In the genomic region with DNA sequence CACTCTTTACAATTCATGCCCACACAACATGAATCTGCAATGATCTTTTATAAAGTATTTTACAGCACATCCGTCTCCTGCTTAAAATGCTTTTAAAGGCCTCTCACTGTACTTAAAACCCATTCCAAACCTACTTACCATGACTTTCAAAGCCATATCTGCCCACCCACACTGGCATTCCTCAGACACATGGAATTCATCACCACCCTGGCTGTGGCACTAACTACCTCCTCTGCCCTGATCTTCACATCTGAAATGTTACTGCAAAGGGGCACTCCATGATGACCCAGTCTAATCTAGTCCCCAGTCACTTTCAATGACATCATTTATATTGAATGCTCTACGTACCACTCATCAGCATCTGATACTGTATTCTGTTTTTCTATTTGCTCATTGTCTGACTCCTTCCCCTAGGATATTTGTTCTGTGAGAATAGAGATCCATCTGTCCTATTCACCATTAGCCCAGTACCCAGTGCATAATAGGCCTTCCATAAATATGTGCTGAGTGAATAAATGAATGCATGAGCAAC, we compare ENCODE assay signal across 1 cellular context.
TF ChIP-seq lines count a peak whose summit lies in the region.

No MANE protein-coding gene starts in this region.

TF ChIP-seq in HEK293, 187 proteins besides CTCF, POLR2A, EP300 and RAD21 (continued from another document):
- TF ChIP-seq, protein P1, sequence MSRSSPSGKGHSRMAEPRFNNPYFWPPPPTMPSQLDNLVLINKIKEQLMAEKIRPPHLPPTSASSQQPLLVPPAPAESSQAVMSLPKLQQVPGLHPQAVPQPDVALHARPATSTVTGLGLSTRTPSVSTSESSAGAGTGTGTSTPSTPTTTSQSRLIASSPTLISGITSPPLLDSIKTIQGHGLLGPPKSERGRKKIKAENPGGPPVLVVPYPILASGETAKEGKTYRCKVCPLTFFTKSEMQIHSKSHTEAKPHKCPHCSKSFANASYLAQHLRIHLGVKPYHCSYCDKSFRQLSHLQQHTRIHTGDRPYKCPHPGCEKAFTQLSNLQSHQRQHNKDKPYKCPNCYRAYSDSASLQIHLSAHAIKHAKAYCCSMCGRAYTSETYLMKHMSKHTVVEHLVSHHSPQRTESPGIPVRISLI (tag by site-specific recombination; IDR thresholded peaks at IDR 0.05), result no peak
- TF ChIP-seq EGR2 (tag by site-specific recombination; IDR thresholded peaks at IDR 0.05; ENCODE audit: low read depth) (peak; percentile 53; the same call in 1 of the 2 replicates), ZFHX2 (tag by site-specific recombination; conservative IDR thresholded peaks at IDR 0.05) (peak; percentile 41; the same call in 1 of the 2 replicates), TRIM28 (IDR thresholded peaks at IDR 0.05; ENCODE audit: borderline replicate concordance, low read length) (no peak), ZNF837 (tag by site-specific recombination; IDR thresholded peaks at IDR 0.05) (no peak), TCF7L2 (IDR thresholded peaks at IDR 0.05; ENCODE audit: borderline replicate concordance, low read depth, low read length) (no peak), ZNF146 (tag by site-specific recombination; IDR thresholded peaks at IDR 0.05) (no peak), PRDM1 (tag by site-specific recombination; IDR thresholded peaks at IDR 0.05) (no peak), HOXC10 (CRISPR knock-in tag; IDR thresholded peaks at IDR 0.05) (no peak), MEIS1 (CRISPR knock-in tag; IDR thresholded peaks at IDR 0.05; ENCODE audit: borderline replicate concordance) (no peak)
- TF ChIP-seq, protein P2, sequence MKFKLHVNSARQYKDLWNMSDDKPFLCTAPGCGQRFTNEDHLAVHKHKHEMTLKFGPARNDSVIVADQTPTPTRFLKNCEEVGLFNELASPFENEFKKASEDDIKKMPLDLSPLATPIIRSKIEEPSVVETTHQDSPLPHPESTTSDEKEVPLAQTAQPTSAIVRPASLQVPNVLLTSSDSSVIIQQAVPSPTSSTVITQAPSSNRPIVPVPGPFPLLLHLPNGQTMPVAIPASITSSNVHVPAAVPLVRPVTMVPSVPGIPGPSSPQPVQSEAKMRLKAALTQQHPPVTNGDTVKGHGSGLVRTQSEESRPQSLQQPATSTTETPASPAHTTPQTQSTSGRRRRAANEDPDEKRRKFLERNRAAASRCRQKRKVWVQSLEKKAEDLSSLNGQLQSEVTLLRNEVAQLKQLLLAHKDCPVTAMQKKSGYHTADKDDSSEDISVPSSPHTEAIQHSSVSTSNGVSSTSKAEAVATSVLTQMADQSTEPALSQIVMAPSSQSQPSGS (tag by site-specific recombination; IDR thresholded peaks at IDR 0.05; ENCODE audit: low read depth), result peak; percentile 70
- TF ChIP-seq, protein P3, sequence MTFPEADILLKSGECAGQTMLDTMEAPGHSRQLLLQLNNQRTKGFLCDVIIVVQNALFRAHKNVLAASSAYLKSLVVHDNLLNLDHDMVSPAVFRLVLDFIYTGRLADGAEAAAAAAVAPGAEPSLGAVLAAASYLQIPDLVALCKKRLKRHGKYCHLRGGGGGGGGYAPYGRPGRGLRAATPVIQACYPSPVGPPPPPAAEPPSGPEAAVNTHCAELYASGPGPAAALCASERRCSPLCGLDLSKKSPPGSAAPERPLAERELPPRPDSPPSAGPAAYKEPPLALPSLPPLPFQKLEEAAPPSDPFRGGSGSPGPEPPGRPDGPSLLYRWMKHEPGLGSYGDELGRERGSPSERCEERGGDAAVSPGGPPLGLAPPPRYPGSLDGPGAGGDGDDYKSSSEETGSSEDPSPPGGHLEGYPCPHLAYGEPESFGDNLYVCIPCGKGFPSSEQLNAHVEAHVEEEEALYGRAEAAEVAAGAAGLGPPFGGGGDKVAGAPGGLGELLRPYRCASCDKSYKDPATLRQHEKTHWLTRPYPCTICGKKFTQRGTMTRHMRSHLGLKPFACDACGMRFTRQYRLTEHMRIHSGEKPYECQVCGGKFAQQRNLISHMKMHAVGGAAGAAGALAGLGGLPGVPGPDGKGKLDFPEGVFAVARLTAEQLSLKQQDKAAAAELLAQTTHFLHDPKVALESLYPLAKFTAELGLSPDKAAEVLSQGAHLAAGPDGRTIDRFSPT (tag by site-specific recombination; IDR thresholded peaks at IDR 0.05), result no peak
